In genomic region chr5:17216974-17217325, GRCh38 we compare ENCODE assay signal across 7 cellular contexts. TPM values are rescaled to one million over a fixed set of nuclear protein-coding genes. Genes with fewer than 3 reads are reported as not detected.
DNase-seq lines count a peak whose midpoint lies in the region; ATAC-seq and TF ChIP-seq lines count a peak whose summit lies in the region.

No MANE protein-coding gene starts in this region.

- H3K27ac ChIP-seq in GM23338 (ENCODE audit: low read depth), result no peak overlapping the region

- H3K27me3 ChIP-seq in GM23338 (ENCODE audit: insufficient read depth), result no peaks in the 10 kb centered on the region

- no peaks in the 10 kb centered on the region for H3K36me3 ChIP-seq in GM23338 (ENCODE audit: insufficient read depth)

- ATAC-seq in GM23338 (peak; percentile 8), natural killer cell (no peak), HG03354 (IDR thresholded peaks at IDR 0.05; ENCODE audit: poor library complexity, severe bottlenecking, unreplicated experiment) (no peak)

- no peaks in the 10 kb centered on the region for H3K9me2 ChIP-seq in GM23338 (ENCODE audit: insufficient read depth)

- H3K27me3 Mint-ChIP-seq in GM23338 (ENCODE audit: insufficient read depth, low read depth, poor library complexity) (peaks cover 18% of the 10 kb centered on the region), endothelial cell (ENCODE audit: unreplicated experiment) (peaks cover 14% of the 10 kb centered on the region), natural killer cell (ENCODE audit: low read depth in 2 of 2) (peaks cover 17 to 20% of the 10 kb centered on the region in 2 donors)

- H3F3A ChIP-seq in GM23338 (replicated peaks; ENCODE audit: low read depth), result no peaks in the 10 kb centered on the region

- intact Hi-C loops in natural killer cell (cut with micrococcal nuclease), result no loop called here

- peak overlapping the region; percentile 79 for H3K4me3 ChIP-seq in GM23338

- peak overlapping the region; percentile 91 for H3K4me3 Mint-ChIP-seq in GM23338
- H3K4me3 Mint-ChIP-seq in endothelial cell (ENCODE audit: unreplicated experiment), result peak overlapping the region; percentile 94
- peak overlapping the region; percentile 74 for H3K4me3 Mint-ChIP-seq in natural killer cell

- no peak for TF ChIP-seq CTCF in GM23338 (conservative IDR thresholded peaks at IDR 0.05; ENCODE audit: low read depth in 2 of 2)
- TF ChIP-seq CTCF in endothelial cell (IDR thresholded peaks at IDR 0.05; ENCODE audit: unreplicated experiment), result no peak
- TF ChIP-seq CTCF in natural killer cell (IDR thresholded peaks at IDR 0.05), result no peak

- H4K20me1 ChIP-seq in GM23338 (replicated peaks; ENCODE audit: insufficient read depth), result peaks cover 10% of the 10 kb centered on the region

- no peaks in the 10 kb centered on the region for H3K9me3 Mint-ChIP-seq in GM23338
- H3K9me3 Mint-ChIP-seq in endothelial cell (ENCODE audit: unreplicated experiment), result no peaks in the 10 kb centered on the region
- no peaks in the 10 kb centered on the region for H3K9me3 Mint-ChIP-seq in natural killer cell

- H3K36me3 Mint-ChIP-seq in GM23338 (ENCODE audit: low read depth) (peaks cover 3% of the 10 kb centered on the region; the same call in 2 of the 3 replicates), endothelial cell (ENCODE audit: low read depth, unreplicated experiment) (peaks cover 8% of the 10 kb centered on the region), natural killer cell (no peaks in the 10 kb centered on the region)

- H3K4me1 Mint-ChIP-seq in GM23338, result peaks cover 49% of the 10 kb centered on the region
- peaks cover 14% of the 10 kb centered on the region for H3K4me1 Mint-ChIP-seq in endothelial cell (ENCODE audit: unreplicated experiment)
- H3K4me1 Mint-ChIP-seq in natural killer cell, result peaks cover 0 to 18% of the 10 kb centered on the region in 2 donors

- H3K4me2 ChIP-seq in GM23338, result peak overlapping the region; percentile 78

- H3K27ac Mint-ChIP-seq in GM23338 (no peak overlapping the region), endothelial cell (ENCODE audit: unreplicated experiment) (no peak overlapping the region), natural killer cell (peak overlapping the region in 1 of 2 donors; percentile 36)

- peaks cover 59% of the 10 kb centered on the region for H3K4me1 ChIP-seq in GM23338 (ENCODE audit: insufficient read depth)

- peak; percentile 74 for DNase-seq in GM23338 (ENCODE audit: low spot score)
- DNase-seq in NCI-H774 (lab: John Stamatoyannopoulos, UW), result peak; percentile 85
- peak; percentile 48 for DNase-seq in endothelial cell (ENCODE audit: low spot score)
- DNase-seq in natural killer cell, result no peak
- no peak for DNase-seq in stimulated activated CD4-positive, alpha-beta T cell treated with anti-CD3 and anti-CD28 coated beads, Interleukin-4, amount 100 ng/mL, for 1 hour
- DNase-seq in activated CD4-positive, CD25-positive, alpha-beta regulatory T cell (lab: John Stamatoyannopoulos, UW), result no peak

- peaks cover 37% of the 10 kb centered on the region for H3K79me2 ChIP-seq in GM23338 (replicated peaks; ENCODE audit: insufficient read depth)

- peak overlapping the region; percentile 94 for H2AFZ ChIP-seq in GM23338

TF ChIP-seq in GM23338, 12 proteins besides CTCF, POLR2A, EP300 and RAD21:
- TF ChIP-seq ZNF114 (CRISPR knock-in tag; IDR thresholded peaks at IDR 0.05), result no peak
- TF ChIP-seq NANOG (IDR thresholded peaks at IDR 0.05; ENCODE audit: borderline replicate concordance), result no peak
- no peak for TF ChIP-seq STAT1 (IDR thresholded peaks at IDR 0.05; ENCODE audit: unreplicated experiment)
- TF ChIP-seq CREB1 (CRISPR knock-in tag; IDR thresholded peaks at IDR 0.05; ENCODE audit: low read depth), result no peak
- TF ChIP-seq, protein P1, sequence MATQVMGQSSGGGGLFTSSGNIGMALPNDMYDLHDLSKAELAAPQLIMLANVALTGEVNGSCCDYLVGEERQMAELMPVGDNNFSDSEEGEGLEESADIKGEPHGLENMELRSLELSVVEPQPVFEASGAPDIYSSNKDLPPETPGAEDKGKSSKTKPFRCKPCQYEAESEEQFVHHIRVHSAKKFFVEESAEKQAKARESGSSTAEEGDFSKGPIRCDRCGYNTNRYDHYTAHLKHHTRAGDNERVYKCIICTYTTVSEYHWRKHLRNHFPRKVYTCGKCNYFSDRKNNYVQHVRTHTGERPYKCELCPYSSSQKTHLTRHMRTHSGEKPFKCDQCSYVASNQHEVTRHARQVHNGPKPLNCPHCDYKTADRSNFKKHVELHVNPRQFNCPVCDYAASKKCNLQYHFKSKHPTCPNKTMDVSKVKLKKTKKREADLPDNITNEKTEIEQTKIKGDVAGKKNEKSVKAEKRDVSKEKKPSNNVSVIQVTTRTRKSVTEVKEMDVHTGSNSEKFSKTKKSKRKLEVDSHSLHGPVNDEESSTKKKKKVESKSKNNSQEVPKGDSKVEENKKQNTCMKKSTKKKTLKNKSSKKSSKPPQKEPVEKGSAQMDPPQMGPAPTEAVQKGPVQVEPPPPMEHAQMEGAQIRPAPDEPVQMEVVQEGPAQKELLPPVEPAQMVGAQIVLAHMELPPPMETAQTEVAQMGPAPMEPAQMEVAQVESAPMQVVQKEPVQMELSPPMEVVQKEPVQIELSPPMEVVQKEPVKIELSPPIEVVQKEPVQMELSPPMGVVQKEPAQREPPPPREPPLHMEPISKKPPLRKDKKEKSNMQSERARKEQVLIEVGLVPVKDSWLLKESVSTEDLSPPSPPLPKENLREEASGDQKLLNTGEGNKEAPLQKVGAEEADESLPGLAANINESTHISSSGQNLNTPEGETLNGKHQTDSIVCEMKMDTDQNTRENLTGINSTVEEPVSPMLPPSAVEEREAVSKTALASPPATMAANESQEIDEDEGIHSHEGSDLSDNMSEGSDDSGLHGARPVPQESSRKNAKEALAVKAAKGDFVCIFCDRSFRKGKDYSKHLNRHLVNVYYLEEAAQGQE (IDR thresholded peaks at IDR 0.05; ENCODE audit: unreplicated experiment), result no peak
TF ChIP-seq in GM23338: peak in this region for 0.

RNA-seq across cellular contexts. Expression of gene BASP1, which starts 0.5 kb away (rescaled TPM):
- total RNA-seq in GM23338 (2014; rRNA removed; shearing (Covaris generic)), result 89.4 and 114 TPM in 2 replicates
- polyA plus RNA-seq in GM23338 (2016; fragmentation: Nextera tagmentation; extraction: Ambion mirVana), result 84.2 and 87.5 TPM in 2 replicates
- 95.2 TPM for total RNA-seq in endothelial cell (ENCODE audit: unreplicated experiment)
- total RNA-seq in natural killer cell, result 10 to 100 TPM in 1 of 3 donors, 1 to 10 TPM in 2; 1.3 to 10.7 (median 2.5) TPM

Comparison
In these comparisons a context has a peak if more than half of its experiments do, and no peak if none do; other contexts are left out.
1. DNase-seq: peak in GM23338 (single experiment), NCI-H774 (single experiment) and endothelial cell (single experiment); none in natural killer cell (single experiment), stimulated activated CD4-positive, alpha-beta T cell treated with anti-CD3 and anti-CD28 coated beads, Interleukin-4, amount 100 ng/mL, for 1 hour (single experiment) and activated CD4-positive, CD25-positive, alpha-beta regulatory T cell (0 of 4).
2. Peak in every context shown above with its lines, with median percentiles within 50 percentile points of each other: H3K4me3 Mint-ChIP-seq.